1 cellular context compared by ENCODE assay signal in genomic region chr6:30763618-30764489, GRCh38.
TF ChIP-seq lines count a peak whose summit lies in the region.

No MANE protein-coding gene starts in this region.

TF ChIP-seq in HepG2, 621 proteins besides CTCF, POLR2A, EP300 and RAD21 (continued from another document and continues in another):
- TF ChIP-seq ZNF512B (CRISPR knock-in tag; IDR thresholded peaks at IDR 0.05; ENCODE audit: borderline replicate concordance) (no peak), SUZ12 (IDR thresholded peaks at IDR 0.05; ENCODE audit: low read depth, low read length) (no peak), ZHX2 (IDR thresholded peaks at IDR 0.05; ENCODE audit: low read depth) (no peak; the same call in 1 of the 2 replicates), ZHX2 (CRISPR knock-in tag; IDR thresholded peaks at IDR 0.05; ENCODE audit: borderline replicate concordance) (no peak), IKZF4 (CRISPR knock-in tag; IDR thresholded peaks at IDR 0.05; ENCODE audit: borderline replicate concordance, low read depth, not compliant biosample characterization) (no peak), PRDM10 (CRISPR knock-in tag; IDR thresholded peaks at IDR 0.05; ENCODE audit: low read depth) (peak; percentile 67), ZNF446 (CRISPR knock-in tag; IDR thresholded peaks at IDR 0.05) (no peak), XBP1 (CRISPR knock-in tag; IDR thresholded peaks at IDR 0.05) (peak; percentile 53; the same call in 1 of the 2 replicates), PAWR (CRISPR knock-in tag; IDR thresholded peaks at IDR 0.05; ENCODE audit: borderline replicate concordance) (no peak), SMAD1 (CRISPR knock-in tag; IDR thresholded peaks at IDR 0.05; ENCODE audit: borderline replicate concordance, low read depth) (0 out of 2 replicates have a peak, but pooled peaks have one; percentile 66), SOX6 (IDR thresholded peaks at IDR 0.05) (no peak), SOX6 (CRISPR knock-in tag; IDR thresholded peaks at IDR 0.05) (peak; percentile 99), PHF5A (CRISPR knock-in tag; IDR thresholded peaks at IDR 0.05; ENCODE audit: low read depth, unreplicated experiment) (peak; percentile 56), ZFP36L1 (CRISPR knock-in tag; IDR thresholded peaks at IDR 0.05) (peak; percentile 81; the same call in 1 of the 2 replicates), ZC3H4 (CRISPR knock-in tag; IDR thresholded peaks at IDR 0.05; ENCODE audit: borderline replicate concordance) (peak; percentile 95), ARNT2 (CRISPR knock-in tag; IDR thresholded peaks at IDR 0.05; ENCODE audit: low read depth) (peak; percentile 67; the same call in 1 of the 2 replicates), RCOR2 (CRISPR knock-in tag; IDR thresholded peaks at IDR 0.05) (peak; percentile 85; the same call in 1 of the 2 replicates), MXD4 (CRISPR knock-in tag; IDR thresholded peaks at IDR 0.05) (peak; percentile 22; the same call in 1 of the 2 replicates), MTERF4 (CRISPR knock-in tag; IDR thresholded peaks at IDR 0.05) (no peak), ZFP82 (CRISPR knock-in tag; IDR thresholded peaks at IDR 0.05; ENCODE audit: borderline replicate concordance) (0 out of 2 replicates have a peak, but pooled peaks have one; percentile 64), ZNF367 (CRISPR knock-in tag; IDR thresholded peaks at IDR 0.05; ENCODE audit: borderline replicate concordance) (no peak), SIX1 (CRISPR knock-in tag; IDR thresholded peaks at IDR 0.05; ENCODE audit: borderline replicate concordance) (peak; percentile 90; the same call in 1 of the 2 replicates), STAT6 (CRISPR knock-in tag; IDR thresholded peaks at IDR 0.05; ENCODE audit: borderline replicate concordance) (peak; percentile 68), BCLAF1 (IDR thresholded peaks at IDR 0.05) (no peak), ZNF816 (CRISPR knock-in tag; IDR thresholded peaks at IDR 0.05; ENCODE audit: borderline replicate concordance) (peak; percentile 81; the same call in 1 of the 2 replicates), ZNF672 (CRISPR knock-in tag; IDR thresholded peaks at IDR 0.05) (no peak), ZNF335 (CRISPR knock-in tag; IDR thresholded peaks at IDR 0.05) (peak; percentile 46; the same call in 1 of the 2 replicates), HOMEZ (CRISPR knock-in tag; IDR thresholded peaks at IDR 0.05; ENCODE audit: low read depth) (peak; percentile 75), RNF219 (CRISPR knock-in tag; IDR thresholded peaks at IDR 0.05) (peak; percentile 55; the same call in 1 of the 2 replicates), IRX3 (CRISPR knock-in tag; IDR thresholded peaks at IDR 0.05; ENCODE audit: borderline replicate concordance, low read depth) (no peak), ESRRA (CRISPR knock-in tag; IDR thresholded peaks at IDR 0.05; ENCODE audit: low read depth) (no peak), NCOA5 (CRISPR knock-in tag; IDR thresholded peaks at IDR 0.05) (no peak; the same call in 1 of the 2 replicates)
